8 cellular contexts compared by ENCODE assay signal in the genomic region with DNA sequence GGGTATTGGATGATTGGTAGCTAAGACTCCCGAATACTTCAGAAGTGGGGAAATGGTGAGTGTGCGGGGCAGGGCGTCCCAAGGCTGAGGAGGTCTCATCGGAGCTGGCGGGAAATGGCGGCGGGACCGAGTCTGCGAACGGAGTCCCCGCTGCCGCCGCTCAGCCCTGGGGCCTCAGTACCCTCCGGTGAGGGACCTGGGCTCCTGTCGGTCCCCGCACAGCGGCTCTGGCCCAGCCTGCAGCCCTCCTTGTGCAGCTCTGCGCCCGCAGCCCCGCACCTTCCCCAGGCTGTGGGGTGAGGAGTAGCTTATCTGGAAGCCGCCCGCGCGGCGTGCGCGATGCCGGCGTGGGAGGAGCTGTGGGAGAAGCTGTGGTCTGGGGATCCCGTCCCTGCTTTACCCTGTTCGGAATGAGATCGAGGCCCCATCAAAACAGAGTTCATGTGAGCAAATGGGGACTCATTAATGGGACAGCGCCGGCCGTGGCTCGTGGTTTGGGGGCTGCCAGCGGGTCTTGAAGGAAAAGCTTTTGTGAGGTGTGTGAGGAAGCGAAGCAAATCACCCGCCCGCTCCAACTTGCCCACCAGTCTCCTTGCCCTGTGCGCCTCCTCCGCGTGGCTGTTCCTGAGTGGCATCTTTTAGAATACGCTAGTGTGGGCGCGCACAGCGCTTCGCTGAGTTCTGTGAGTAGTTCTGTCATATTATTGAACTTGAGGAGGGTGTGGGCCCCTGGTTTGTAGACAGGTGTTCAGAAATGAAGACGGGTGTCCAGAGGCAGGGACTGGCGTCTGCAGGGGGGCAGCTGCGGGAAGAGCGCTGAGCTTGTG. TPM values are rescaled to one million over a fixed set of nuclear protein-coding genes. Genes with fewer than 3 reads are reported as not detected.
A peak's percentile ranks its signal among the peaks of the same experiment; 100 is the strongest.
DNase-seq lines count a peak whose midpoint lies in the region; ATAC-seq and TF ChIP-seq lines count a peak whose summit lies in the region.

No MANE protein-coding gene starts in this region.

- H3K23ac ChIP-seq in mesendoderm (ENCODE audit: low read length), result no peak overlapping the region

- POLR2A ChIA-PET in activated B cell treated with CpG ODN at 0.5 μM for 24 hours (lab: Charles Lee), result interaction anchor here (0.7 to 2.4 kb wide), 6 partner anchors 8 to 443 kb away, joined by 3 to 12 read pairs (median 8); a partner anchor contains a TSS

- H2AK5ac ChIP-seq in mesendoderm (ENCODE audit: low read length), result no peak overlapping the region

- no peak overlapping the region for H3K18ac ChIP-seq in mesendoderm (ENCODE audit: low read length)

- no peak overlapping the region for H4K8ac ChIP-seq in mesendoderm (ENCODE audit: low read depth, low read length)

- no peak overlapping the region for H2BK120ac ChIP-seq in mesendoderm (ENCODE audit: low read depth, low read length)

- H3K9ac ChIP-seq in mesendoderm (ENCODE audit: low read length), result peak overlapping the region; percentile 96

- WGBS in mesendoderm (ENCODE audit: extremely low coverage, insufficient coverage, low lambda C conversion rate), result no CpG with 5 or more reads among the region's 52 CpGs

- intact Hi-C loops in activated B cell treated with CpG ODN at 0.5 μM for 24 hours (cut with micrococcal nuclease), result loop anchor here (1.0 to 10.0 kb wide), 10 partner anchors 32 to 1347 kb away; a partner anchor contains a TSS
- intact Hi-C loops in dendritic cell treated with granulocyte-macrophage colony-stimulating factor and Interleukin-4, amounts not matched to agents 40 ng/mL and 50 ng/mL, for 4 days (cut with micrococcal nuclease), result loop anchor here (1.0 to 10.0 kb wide), 2 partner anchors 137 to 161 kb away; a partner anchor contains a TSS

- peaks cover 15% of the 10 kb centered on the region for H3K79me1 ChIP-seq in mesendoderm (ENCODE audit: low read length)

- peaks cover 54% of the 10 kb centered on the region for H3K36me3 Mint-ChIP-seq in activated B cell treated with CpG ODN at 0.5 μM for 24 hours (ENCODE audit: low read depth)
- H3K36me3 Mint-ChIP-seq in dendritic cell treated with granulocyte-macrophage colony-stimulating factor and Interleukin-4, amounts not matched to agents 40 ng/mL and 50 ng/mL, for 4 days (ENCODE audit: low read depth), result peaks cover 65% of the 10 kb centered on the region

- H3K4me2 ChIP-seq in mesendoderm (ENCODE audit: low read length), result peak overlapping the region; percentile 64

- H2BK15ac ChIP-seq in mesendoderm (replicated peaks; ENCODE audit: low read depth), result no peak overlapping the region

- ATAC-seq in HG03108 (IDR thresholded peaks at IDR 0.05; ENCODE audit: unreplicated experiment) (peak; percentile 15), activated B cell treated with CpG ODN at 0.5 μM for 24 hours (ENCODE audit: low read depth) (peak; percentile 29)

- no peaks in the 10 kb centered on the region for H3K27me3 ChIP-seq in mesendoderm (ENCODE audit: insufficient read depth, low read length, poor library complexity)

- peak overlapping the region; percentile 97 for H3K56ac ChIP-seq in mesendoderm (ENCODE audit: low read length)

- peaks cover 2% of the 10 kb centered on the region for H3K4me1 ChIP-seq in mesendoderm (ENCODE audit: control insufficient read depth, low read depth, low read length)

- H3K79me2 ChIP-seq in mesendoderm (ENCODE audit: control insufficient read depth, insufficient read depth, low read length), result peaks cover 44% of the 10 kb centered on the region

- peaks cover 38% of the 10 kb centered on the region for H3K4me1 Mint-ChIP-seq in activated B cell treated with CpG ODN at 0.5 μM for 24 hours
- H3K4me1 Mint-ChIP-seq in dendritic cell treated with granulocyte-macrophage colony-stimulating factor and Interleukin-4, amounts not matched to agents 40 ng/mL and 50 ng/mL, for 4 days (ENCODE audit: low read depth), result peaks cover 21% of the 10 kb centered on the region

- peak overlapping the region; percentile 38 for H3K4ac ChIP-seq in mesendoderm (ENCODE audit: low read depth, low read length)

- no peak for TF ChIP-seq CTCF in activated B cell treated with CpG ODN at 0.5 μM for 24 hours (IDR thresholded peaks at IDR 0.05)

- no peak overlapping the region for H4K5ac ChIP-seq in mesendoderm (ENCODE audit: low read length)

- H3K36me3 ChIP-seq in mesendoderm (ENCODE audit: control insufficient read depth, insufficient read depth, low read length), result peaks cover 2% of the 10 kb centered on the region

- peak; percentile 37 for DNase-seq in activated T-cell treated with anti-CD3 and anti-CD28 coated beads for 24 hours (ENCODE audit: low read depth)
- no peak for DNase-seq in activated T-cell treated with anti-CD3 and anti-CD28 coated beads, Interleukin-2, amount 50 U/mL, for 1 hour
- no peak for DNase-seq in activated B cell treated with CpG ODN at 0.5 μM for 24 hours
- no peak for DNase-seq in mesendoderm
- peak; percentile 53 for DNase-seq in stimulated activated CD8-positive, alpha-beta memory T cell treated with anti-CD3 and anti-CD28 coated beads, Interleukin-4, amount 100 ng/mL, for 24 hours (ENCODE audit: low read depth)
- no peak for DNase-seq in NCI-H187 treated with DMSO at 0.1 percent for 48 hours (lab: John Stamatoyannopoulos, UW)

- no peak overlapping the region for H3K27ac ChIP-seq in mesendoderm (ENCODE audit: low read depth, low read length)

- H3K27ac Mint-ChIP-seq in activated B cell treated with CpG ODN at 0.5 μM for 24 hours, result peak overlapping the region; percentile 99
- peak overlapping the region; percentile 100 for H3K27ac Mint-ChIP-seq in dendritic cell treated with granulocyte-macrophage colony-stimulating factor and Interleukin-4, amounts not matched to agents 40 ng/mL and 50 ng/mL, for 4 days

- CTCF ChIA-PET in activated B cell treated with CpG ODN at 0.5 μM for 24 hours (lab: Charles Lee), result no interaction called here

- H3K4me3 Mint-ChIP-seq in activated B cell treated with CpG ODN at 0.5 μM for 24 hours, result peak overlapping the region; percentile 100
- peak overlapping the region; percentile 99 for H3K4me3 Mint-ChIP-seq in dendritic cell treated with granulocyte-macrophage colony-stimulating factor and Interleukin-4, amounts not matched to agents 40 ng/mL and 50 ng/mL, for 4 days

- H2BK5ac ChIP-seq in mesendoderm (ENCODE audit: low read length), result no peak overlapping the region

- no peaks in the 10 kb centered on the region for H3K27me3 Mint-ChIP-seq in activated B cell treated with CpG ODN at 0.5 μM for 24 hours
- peaks cover 4% of the 10 kb centered on the region for H3K27me3 Mint-ChIP-seq in dendritic cell treated with granulocyte-macrophage colony-stimulating factor and Interleukin-4, amounts not matched to agents 40 ng/mL and 50 ng/mL, for 4 days

- peak overlapping the region; percentile 92 for H3K4me3 ChIP-seq in mesendoderm (ENCODE audit: low read length)

- peaks cover 19% of the 10 kb centered on the region for H3K9me3 Mint-ChIP-seq in activated B cell treated with CpG ODN at 0.5 μM for 24 hours
- H3K9me3 Mint-ChIP-seq in dendritic cell treated with granulocyte-macrophage colony-stimulating factor and Interleukin-4, amounts not matched to agents 40 ng/mL and 50 ng/mL, for 4 days, result peaks cover 61% of the 10 kb centered on the region

RNA-seq across cellular contexts. Expression of a gene that starts 0.5 kb away (rescaled TPM):
- total RNA-seq in activated B cell treated with CpG ODN at 0.5 μM for 24 hours, result 36.9 and 47.8 TPM in 2 replicates
- 12.6 TPM for polyA plus RNA-seq in mesendoderm (2013, experiment 1 of 2)
- polyA plus RNA-seq in mesendoderm (2013, experiment 2 of 2), result 12.7 TPM

RNA-seq across cellular contexts. Expression of a gene that starts 32.9 kb away (rescaled TPM):
- not detected in 2 replicates for total RNA-seq in activated B cell treated with CpG ODN at 0.5 μM for 24 hours
- polyA plus RNA-seq in mesendoderm (2013, experiment 1 of 2), result 11.8 TPM
- polyA plus RNA-seq in mesendoderm (2013, experiment 2 of 2), result 11.6 TPM

Comparison
In these comparisons a context has a peak if more than half of its experiments do, and no peak if none do; other contexts are left out.
1. DNase-seq: peak in activated T-cell treated with anti-CD3 and anti-CD28 coated beads for 24 hours (single experiment) and stimulated activated CD8-positive, alpha-beta memory T cell treated with anti-CD3 and anti-CD28 coated beads, Interleukin-4, amount 100 ng/mL, for 24 hours (single experiment); none in activated T-cell treated with anti-CD3 and anti-CD28 coated beads, Interleukin-2, amount 50 U/mL, for 1 hour (single experiment), activated B cell treated with CpG ODN at 0.5 μM for 24 hours (single experiment), mesendoderm (single experiment) and NCI-H187 treated with DMSO at 0.1 percent for 48 hours (single experiment).